Comparison of ENCODE assay signal across 2 cellular contexts in the genomic region with DNA sequence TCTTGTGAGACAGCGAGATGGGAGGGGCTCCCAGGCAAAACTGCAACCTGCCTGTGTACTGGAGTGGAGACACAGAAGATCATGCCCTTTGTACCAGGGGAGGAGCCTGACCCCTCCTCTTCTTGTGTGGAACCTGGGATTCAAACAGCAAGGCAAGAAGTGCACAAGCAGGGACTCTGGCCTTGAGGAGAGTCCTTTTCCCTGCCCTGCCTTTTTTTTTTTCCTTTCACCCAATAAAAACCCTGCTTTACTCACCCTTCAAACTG.
A peak's percentile ranks its signal among the peaks of the same experiment; 100 is the strongest.
TF ChIP-seq lines count a peak whose summit lies in the region.

No MANE protein-coding gene starts in this region.

TF ChIP-seq in HepG2, 621 proteins besides CTCF, POLR2A, EP300 and RAD21 (continued from another document):
- TF ChIP-seq HNF4G (IDR thresholded peaks at IDR 0.05; ENCODE audit: borderline replicate concordance, low read depth, low read length) (peak; percentile 40; the same call in 1 of the 2 replicates), HNF4G (CRISPR knock-in tag; IDR thresholded peaks at IDR 0.05; ENCODE audit: borderline replicate concordance, low read depth) (0 out of 2 replicates have a peak, but pooled peaks have one; percentile 51), HNF4A (CRISPR knock-in tag; IDR thresholded peaks at IDR 0.05) (peak; percentile 64), ZNF549 (CRISPR knock-in tag; IDR thresholded peaks at IDR 0.05) (no peak), ZMYM4 (CRISPR knock-in tag; IDR thresholded peaks at IDR 0.05) (0 out of 2 replicates have a peak, but pooled peaks have one; percentile 17), SOX5 (CRISPR knock-in tag; IDR thresholded peaks at IDR 0.05; ENCODE audit: borderline replicate concordance) (no peak), ZNF790 (CRISPR knock-in tag; IDR thresholded peaks at IDR 0.05; ENCODE audit: borderline replicate concordance) (no peak), SP5 (CRISPR knock-in tag; IDR thresholded peaks at IDR 0.05; ENCODE audit: borderline replicate concordance, low read depth) (0 out of 2 replicates have a peak, but pooled peaks have one; percentile 37), TOE1 (CRISPR knock-in tag; IDR thresholded peaks at IDR 0.05) (no peak)
- TF ChIP-seq, protein P1, sequence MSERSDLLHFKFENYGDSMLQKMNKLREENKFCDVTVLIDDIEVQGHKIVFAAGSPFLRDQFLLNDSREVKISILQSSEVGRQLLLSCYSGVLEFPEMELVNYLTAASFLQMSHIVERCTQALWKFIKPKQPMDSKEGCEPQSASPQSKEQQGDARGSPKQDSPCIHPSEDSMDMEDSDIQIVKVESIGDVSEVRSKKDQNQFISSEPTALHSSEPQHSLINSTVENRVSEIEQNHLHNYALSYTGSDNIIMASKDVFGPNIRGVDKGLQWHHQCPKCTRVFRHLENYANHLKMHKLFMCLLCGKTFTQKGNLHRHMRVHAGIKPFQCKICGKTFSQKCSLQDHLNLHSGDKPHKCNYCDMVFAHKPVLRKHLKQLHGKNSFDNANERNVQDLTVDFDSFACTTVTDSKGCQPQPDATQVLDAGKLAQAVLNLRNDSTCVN (CRISPR knock-in tag; IDR thresholded peaks at IDR 0.05; ENCODE audit: borderline replicate concordance): peak; percentile 95
- TF ChIP-seq, protein P2, sequence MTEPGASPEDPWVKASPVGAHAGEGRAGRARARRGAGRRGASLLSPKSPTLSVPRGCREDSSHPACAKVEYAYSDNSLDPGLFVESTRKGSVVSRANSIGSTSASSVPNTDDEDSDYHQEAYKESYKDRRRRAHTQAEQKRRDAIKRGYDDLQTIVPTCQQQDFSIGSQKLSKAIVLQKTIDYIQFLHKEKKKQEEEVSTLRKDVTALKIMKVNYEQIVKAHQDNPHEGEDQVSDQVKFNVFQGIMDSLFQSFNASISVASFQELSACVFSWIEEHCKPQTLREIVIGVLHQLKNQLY (CRISPR knock-in tag; IDR thresholded peaks at IDR 0.05): no peak
- TF ChIP-seq, protein P3, sequence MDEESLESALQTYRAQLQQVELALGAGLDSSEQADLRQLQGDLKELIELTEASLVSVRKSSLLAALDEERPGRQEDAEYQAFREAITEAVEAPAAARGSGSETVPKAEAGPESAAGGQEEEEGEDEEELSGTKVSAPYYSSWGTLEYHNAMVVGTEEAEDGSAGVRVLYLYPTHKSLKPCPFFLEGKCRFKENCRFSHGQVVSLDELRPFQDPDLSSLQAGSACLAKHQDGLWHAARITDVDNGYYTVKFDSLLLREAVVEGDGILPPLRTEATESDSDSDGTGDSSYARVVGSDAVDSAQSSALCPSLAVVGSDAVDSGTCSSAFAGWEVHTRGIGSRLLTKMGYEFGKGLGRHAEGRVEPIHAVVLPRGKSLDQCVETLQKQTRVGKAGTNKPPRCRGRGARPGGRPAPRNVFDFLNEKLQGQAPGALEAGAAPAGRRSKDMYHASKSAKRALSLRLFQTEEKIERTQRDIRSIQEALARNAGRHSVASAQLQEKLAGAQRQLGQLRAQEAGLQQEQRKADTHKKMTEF (CRISPR knock-in tag; IDR thresholded peaks at IDR 0.05): 0 out of 2 replicates have a peak, but pooled peaks have one; percentile 20

TF ChIP-seq in WTC11, 78 proteins besides CTCF, POLR2A, EP300 and RAD21:
- TF ChIP-seq, protein P4, sequence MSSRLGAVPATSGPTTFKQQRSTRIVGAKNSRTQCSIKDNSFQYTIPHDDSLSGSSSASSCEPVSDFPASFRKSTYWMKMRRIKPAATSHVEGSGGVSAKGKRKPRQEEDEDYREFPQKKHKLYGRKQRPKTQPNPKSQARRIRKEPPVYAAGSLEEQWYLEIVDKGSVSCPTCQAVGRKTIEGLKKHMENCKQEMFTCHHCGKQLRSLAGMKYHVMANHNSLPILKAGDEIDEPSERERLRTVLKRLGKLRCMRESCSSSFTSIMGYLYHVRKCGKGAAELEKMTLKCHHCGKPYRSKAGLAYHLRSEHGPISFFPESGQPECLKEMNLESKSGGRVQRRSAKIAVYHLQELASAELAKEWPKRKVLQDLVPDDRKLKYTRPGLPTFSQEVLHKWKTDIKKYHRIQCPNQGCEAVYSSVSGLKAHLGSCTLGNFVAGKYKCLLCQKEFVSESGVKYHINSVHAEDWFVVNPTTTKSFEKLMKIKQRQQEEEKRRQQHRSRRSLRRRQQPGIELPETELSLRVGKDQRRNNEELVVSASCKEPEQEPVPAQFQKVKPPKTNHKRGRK (CRISPR knock-in tag; IDR thresholded peaks at IDR 0.05; ENCODE audit: borderline replicate concordance): no peak
- TF ChIP-seq, protein P5, sequence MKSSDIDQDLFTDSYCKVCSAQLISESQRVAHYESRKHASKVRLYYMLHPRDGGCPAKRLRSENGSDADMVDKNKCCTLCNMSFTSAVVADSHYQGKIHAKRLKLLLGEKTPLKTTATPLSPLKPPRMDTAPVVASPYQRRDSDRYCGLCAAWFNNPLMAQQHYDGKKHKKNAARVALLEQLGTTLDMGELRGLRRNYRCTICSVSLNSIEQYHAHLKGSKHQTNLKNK (CRISPR knock-in tag; IDR thresholded peaks at IDR 0.05): no peak
- TF ChIP-seq CBFB (CRISPR knock-in tag; IDR thresholded peaks at IDR 0.05; ENCODE audit: low read depth) (no peak), ZNF232 (CRISPR knock-in tag; IDR thresholded peaks at IDR 0.05) (no peak), RELA (CRISPR knock-in tag; IDR thresholded peaks at IDR 0.05; ENCODE audit: borderline replicate concordance) (no peak), ZNF317 (CRISPR knock-in tag; IDR thresholded peaks at IDR 0.05; ENCODE audit: borderline replicate concordance, low read depth) (no peak), ZBTB21 (CRISPR knock-in tag; IDR thresholded peaks at IDR 0.05; ENCODE audit: borderline replicate concordance) (no peak), ZNF138 (CRISPR knock-in tag; conservative IDR thresholded peaks at IDR 0.05) (no peak), HMGA2 (CRISPR knock-in tag; IDR thresholded peaks at IDR 0.05) (no peak)
- TF ChIP-seq, protein P6, sequence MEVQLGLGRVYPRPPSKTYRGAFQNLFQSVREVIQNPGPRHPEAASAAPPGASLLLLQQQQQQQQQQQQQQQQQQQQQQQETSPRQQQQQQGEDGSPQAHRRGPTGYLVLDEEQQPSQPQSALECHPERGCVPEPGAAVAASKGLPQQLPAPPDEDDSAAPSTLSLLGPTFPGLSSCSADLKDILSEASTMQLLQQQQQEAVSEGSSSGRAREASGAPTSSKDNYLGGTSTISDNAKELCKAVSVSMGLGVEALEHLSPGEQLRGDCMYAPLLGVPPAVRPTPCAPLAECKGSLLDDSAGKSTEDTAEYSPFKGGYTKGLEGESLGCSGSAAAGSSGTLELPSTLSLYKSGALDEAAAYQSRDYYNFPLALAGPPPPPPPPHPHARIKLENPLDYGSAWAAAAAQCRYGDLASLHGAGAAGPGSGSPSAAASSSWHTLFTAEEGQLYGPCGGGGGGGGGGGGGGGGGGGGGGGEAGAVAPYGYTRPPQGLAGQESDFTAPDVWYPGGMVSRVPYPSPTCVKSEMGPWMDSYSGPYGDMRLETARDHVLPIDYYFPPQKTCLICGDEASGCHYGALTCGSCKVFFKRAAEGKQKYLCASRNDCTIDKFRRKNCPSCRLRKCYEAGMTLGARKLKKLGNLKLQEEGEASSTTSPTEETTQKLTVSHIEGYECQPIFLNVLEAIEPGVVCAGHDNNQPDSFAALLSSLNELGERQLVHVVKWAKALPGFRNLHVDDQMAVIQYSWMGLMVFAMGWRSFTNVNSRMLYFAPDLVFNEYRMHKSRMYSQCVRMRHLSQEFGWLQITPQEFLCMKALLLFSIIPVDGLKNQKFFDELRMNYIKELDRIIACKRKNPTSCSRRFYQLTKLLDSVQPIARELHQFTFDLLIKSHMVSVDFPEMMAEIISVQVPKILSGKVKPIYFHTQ (CRISPR knock-in tag; IDR thresholded peaks at IDR 0.05): no peak
- TF ChIP-seq, protein P7, sequence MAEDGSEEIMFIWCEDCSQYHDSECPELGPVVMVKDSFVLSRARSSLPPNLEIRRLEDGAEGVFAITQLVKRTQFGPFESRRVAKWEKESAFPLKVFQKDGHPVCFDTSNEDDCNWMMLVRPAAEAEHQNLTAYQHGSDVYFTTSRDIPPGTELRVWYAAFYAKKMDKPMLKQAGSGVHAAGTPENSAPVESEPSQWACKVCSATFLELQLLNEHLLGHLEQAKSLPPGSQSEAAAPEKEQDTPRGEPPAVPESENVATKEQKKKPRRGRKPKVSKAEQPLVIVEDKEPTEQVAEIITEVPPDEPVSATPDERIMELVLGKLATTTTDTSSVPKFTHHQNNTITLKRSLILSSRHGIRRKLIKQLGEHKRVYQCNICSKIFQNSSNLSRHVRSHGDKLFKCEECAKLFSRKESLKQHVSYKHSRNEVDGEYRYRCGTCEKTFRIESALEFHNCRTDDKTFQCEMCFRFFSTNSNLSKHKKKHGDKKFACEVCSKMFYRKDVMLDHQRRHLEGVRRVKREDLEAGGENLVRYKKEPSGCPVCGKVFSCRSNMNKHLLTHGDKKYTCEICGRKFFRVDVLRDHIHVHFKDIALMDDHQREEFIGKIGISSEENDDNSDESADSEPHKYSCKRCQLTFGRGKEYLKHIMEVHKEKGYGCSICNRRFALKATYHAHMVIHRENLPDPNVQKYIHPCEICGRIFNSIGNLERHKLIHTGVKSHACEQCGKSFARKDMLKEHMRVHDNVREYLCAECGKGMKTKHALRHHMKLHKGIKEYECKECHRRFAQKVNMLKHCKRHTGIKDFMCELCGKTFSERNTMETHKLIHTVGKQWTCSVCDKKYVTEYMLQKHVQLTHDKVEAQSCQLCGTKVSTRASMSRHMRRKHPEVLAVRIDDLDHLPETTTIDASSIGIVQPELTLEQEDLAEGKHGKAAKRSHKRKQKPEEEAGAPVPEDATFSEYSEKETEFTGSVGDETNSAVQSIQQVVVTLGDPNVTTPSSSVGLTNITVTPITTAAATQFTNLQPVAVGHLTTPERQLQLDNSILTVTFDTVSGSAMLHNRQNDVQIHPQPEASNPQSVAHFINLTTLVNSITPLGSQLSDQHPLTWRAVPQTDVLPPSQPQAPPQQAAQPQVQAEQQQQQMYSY (CRISPR knock-in tag; IDR thresholded peaks at IDR 0.05): no peak
- TF ChIP-seq, protein P8, sequence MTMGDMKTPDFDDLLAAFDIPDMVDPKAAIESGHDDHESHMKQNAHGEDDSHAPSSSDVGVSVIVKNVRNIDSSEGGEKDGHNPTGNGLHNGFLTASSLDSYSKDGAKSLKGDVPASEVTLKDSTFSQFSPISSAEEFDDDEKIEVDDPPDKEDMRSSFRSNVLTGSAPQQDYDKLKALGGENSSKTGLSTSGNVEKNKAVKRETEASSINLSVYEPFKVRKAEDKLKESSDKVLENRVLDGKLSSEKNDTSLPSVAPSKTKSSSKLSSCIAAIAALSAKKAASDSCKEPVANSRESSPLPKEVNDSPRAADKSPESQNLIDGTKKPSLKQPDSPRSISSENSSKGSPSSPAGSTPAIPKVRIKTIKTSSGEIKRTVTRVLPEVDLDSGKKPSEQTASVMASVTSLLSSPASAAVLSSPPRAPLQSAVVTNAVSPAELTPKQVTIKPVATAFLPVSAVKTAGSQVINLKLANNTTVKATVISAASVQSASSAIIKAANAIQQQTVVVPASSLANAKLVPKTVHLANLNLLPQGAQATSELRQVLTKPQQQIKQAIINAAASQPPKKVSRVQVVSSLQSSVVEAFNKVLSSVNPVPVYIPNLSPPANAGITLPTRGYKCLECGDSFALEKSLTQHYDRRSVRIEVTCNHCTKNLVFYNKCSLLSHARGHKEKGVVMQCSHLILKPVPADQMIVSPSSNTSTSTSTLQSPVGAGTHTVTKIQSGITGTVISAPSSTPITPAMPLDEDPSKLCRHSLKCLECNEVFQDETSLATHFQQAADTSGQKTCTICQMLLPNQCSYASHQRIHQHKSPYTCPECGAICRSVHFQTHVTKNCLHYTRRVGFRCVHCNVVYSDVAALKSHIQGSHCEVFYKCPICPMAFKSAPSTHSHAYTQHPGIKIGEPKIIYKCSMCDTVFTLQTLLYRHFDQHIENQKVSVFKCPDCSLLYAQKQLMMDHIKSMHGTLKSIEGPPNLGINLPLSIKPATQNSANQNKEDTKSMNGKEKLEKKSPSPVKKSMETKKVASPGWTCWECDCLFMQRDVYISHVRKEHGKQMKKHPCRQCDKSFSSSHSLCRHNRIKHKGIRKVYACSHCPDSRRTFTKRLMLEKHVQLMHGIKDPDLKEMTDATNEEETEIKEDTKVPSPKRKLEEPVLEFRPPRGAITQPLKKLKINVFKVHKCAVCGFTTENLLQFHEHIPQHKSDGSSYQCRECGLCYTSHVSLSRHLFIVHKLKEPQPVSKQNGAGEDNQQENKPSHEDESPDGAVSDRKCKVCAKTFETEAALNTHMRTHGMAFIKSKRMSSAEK (CRISPR knock-in tag; IDR thresholded peaks at IDR 0.05; ENCODE audit: borderline replicate concordance): no peak
